11 cellular contexts compared by ENCODE assay signal in the genomic region with DNA sequence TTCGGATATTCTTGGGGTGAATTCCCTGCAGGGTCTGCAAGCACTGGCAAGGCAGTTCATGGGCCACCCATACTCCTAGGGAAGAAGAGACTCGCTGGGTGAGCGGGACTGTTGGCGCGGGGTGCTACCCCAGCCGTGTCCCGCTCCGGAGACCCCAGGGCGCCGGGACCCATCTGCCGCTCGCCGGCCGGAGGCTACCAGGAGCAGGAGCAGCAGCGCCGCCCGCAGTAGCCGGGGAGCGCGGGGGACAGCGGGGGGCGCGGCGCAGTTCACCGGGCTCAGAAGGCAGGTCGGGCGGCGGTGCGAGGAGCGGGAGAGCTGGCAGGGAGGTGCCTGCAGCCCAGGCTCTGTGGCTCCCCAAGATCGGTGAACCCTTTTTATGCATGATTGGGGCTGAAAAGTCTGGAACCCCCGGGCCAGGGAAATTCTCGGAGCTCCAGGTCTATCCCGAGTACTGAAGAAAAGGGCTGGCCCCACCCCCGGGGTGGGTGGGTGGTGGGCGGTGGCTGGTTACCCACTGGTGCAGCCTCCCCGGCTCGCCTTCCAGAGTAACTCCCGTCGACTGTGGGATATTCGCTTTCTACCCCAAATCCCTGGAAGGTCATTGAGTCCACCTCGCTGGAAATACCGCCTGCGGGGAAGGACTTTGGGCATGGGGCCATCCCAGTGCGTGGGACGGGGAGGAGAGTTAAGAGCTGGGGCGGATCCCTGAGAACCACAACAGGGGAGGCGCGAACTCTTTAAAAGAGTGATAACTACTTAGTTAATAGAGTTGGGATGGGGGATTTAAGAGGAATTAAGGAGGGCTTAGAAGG. TPM values are rescaled to one million over a fixed set of nuclear protein-coding genes. Genes with fewer than 3 reads are reported as not detected.
DNase-seq lines count a peak whose midpoint lies in the region; ATAC-seq, FAIRE-seq and TF ChIP-seq lines count a peak whose summit lies in the region.
"Had no signal": no experiment of that assay in that cellular context is flagged by ENCODE, and none has a peak within 500 bp of the region (broad histone marks: within the 10 kb centered on the region; RNA-seq: fewer than 3 reads in every experiment).

No MANE protein-coding gene starts in this region.

- POLR2A ChIA-PET in HEK293 (lab: Yijun Ruan, JAX): no interaction called here

- H3K36me3 Mint-ChIP-seq in chondrocyte (ENCODE audit: low read depth): peaks cover 6% of the 10 kb centered on the region

- no peak for DNase-seq in chondrocyte (ENCODE audit: low spot score)
- peak; percentile 60 for DNase-seq in islet precursor cell
- peak; percentile 14 for DNase-seq in small intestine
- no peak for DNase-seq in middle frontal gyrus (ENCODE audit: extremely low spot score, low spot score)
- no peak for DNase-seq in activated CD8-positive, alpha-beta memory T cell treated with anti-CD3 and anti-CD28 coated beads, Interleukin-2, amount 50 U/mL, for 48 hours
- no peak for DNase-seq in NCI-H2227 (lab: John Stamatoyannopoulos, UW; ENCODE audit: unreplicated experiment)
- DNase-seq: NCI-H2081 treated with DMSO at 0.1 percent for 48 hours had no signal

- no peaks in the 10 kb centered on the region for H3K9me3 ChIP-seq in HEK293 (ENCODE audit: control insufficient read depth, insufficient read depth, low read depth, low read length)
- H3K9me3 ChIP-seq in small intestine (ENCODE audit: control insufficient read depth, low read depth): no peaks in the 10 kb centered on the region

- FAIRE-seq in small intestine (lab: Jason Lieb, UNC): no peak
- FAIRE-seq: colon, TTC549 had no signal

- H3K27ac ChIP-seq in HEK293 (ENCODE audit: extremely low read depth, low read depth, low read length): no peak overlapping the region
- H3K27ac ChIP-seq in small intestine (ENCODE audit: low read depth in 1 of 2, low read length in 1 of 2): no peak overlapping the region

- H3K36me3 ChIP-seq in HEK293 (ENCODE audit: control insufficient read depth in 2 of 2, insufficient read depth in 1 of 2, low read length in 2 of 2) (no peaks in the 10 kb centered on the region), small intestine (ENCODE audit: control insufficient read depth in 2 of 2, insufficient read depth in 2 of 2, low read length in 2 of 2) (no peaks in the 10 kb centered on the region)

- no peak for ATAC-seq in HG02840 (IDR thresholded peaks at IDR 0.05; ENCODE audit: low FRiP score, unreplicated experiment)

- H3K4me3 Mint-ChIP-seq in chondrocyte (ENCODE audit: unreplicated experiment): peak overlapping the region; percentile 63

- H3K4me1 Mint-ChIP-seq in chondrocyte (ENCODE audit: low read depth): peaks cover 18% of the 10 kb centered on the region

- H3K4me1 ChIP-seq in HEK293 (ENCODE audit: control insufficient read depth, insufficient read depth, low read length) (peaks cover 2% of the 10 kb centered on the region; the same call in 1 of the 2 replicates), small intestine (ENCODE audit: control insufficient read depth in 2 of 2, insufficient read depth in 1 of 2, low read depth in 1 of 2, low read length in 1 of 2) (peaks cover 4% of the 10 kb centered on the region in 2 donors)

- 4 to 6% (median 4%) methylated on average over 44 to 49 of the region's 49 CpGs for WGBS in small intestine, 3 donors

- peaks cover 80% of the 10 kb centered on the region for H3K27me3 Mint-ChIP-seq in chondrocyte (ENCODE audit: low read depth)

- peak; percentile 46; the same call in 1 of the 2 replicates for TF ChIP-seq CTCF in HEK293 (tag by site-specific recombination; IDR thresholded peaks at IDR 0.05)
- peak; percentile 17 for TF ChIP-seq CTCF in chondrocyte (IDR thresholded peaks at IDR 0.05)

- H3K27me3 ChIP-seq in small intestine (ENCODE audit: control insufficient read depth in 2 of 2, insufficient read depth in 2 of 2, low read length in 2 of 2): peaks cover 0 to 4% of the 10 kb centered on the region in 2 donors

- CTCF ChIA-PET in HEK293 (lab: Yijun Ruan, JAX): interaction anchor here (1.4 kb wide), 1 partner anchor 190 kb away, joined by 4 read pairs; no protein-coding TSS in a partner anchor

- H3K27ac Mint-ChIP-seq in chondrocyte (ENCODE audit: unreplicated experiment): no peak overlapping the region

- H3K9me3 Mint-ChIP-seq in chondrocyte (ENCODE audit: low read depth): no peaks in the 10 kb centered on the region

- peak overlapping the region; percentile 41 for H3K4me3 ChIP-seq in HEK293 (ENCODE audit: low read depth, low read length)
- peak overlapping the region; percentile 5 to 34 for H3K4me3 ChIP-seq in small intestine (ENCODE audit: low read depth in 1 of 2, low read length in 2 of 2)

TF ChIP-seq in HEK293, 187 proteins besides CTCF, POLR2A, EP300 and RAD21 (continues in another document):
- no peak for TF ChIP-seq ZNF239 (tag by site-specific recombination; IDR thresholded peaks at IDR 0.05)
- no peak for TF ChIP-seq OVOL3 (tag by site-specific recombination; IDR thresholded peaks at IDR 0.05)
- TF ChIP-seq OSR2 (tag by site-specific recombination; IDR thresholded peaks at IDR 0.05): peak; percentile 89
- no peak for TF ChIP-seq ZNF510 (tag by site-specific recombination; IDR thresholded peaks at IDR 0.05; ENCODE audit: insufficient replicate concordance)
- TF ChIP-seq ZNF600 (tag by site-specific recombination; IDR thresholded peaks at IDR 0.05): no peak
- no peak for TF ChIP-seq ZNF624 (tag by site-specific recombination; IDR thresholded peaks at IDR 0.05)
- no peak for TF ChIP-seq ZNF776 (tag by site-specific recombination; IDR thresholded peaks at IDR 0.05; ENCODE audit: borderline replicate concordance)
- no peak for TF ChIP-seq ZNF302 (tag by site-specific recombination; IDR thresholded peaks at IDR 0.05; ENCODE audit: low read depth)
- TF ChIP-seq, protein P1, sequence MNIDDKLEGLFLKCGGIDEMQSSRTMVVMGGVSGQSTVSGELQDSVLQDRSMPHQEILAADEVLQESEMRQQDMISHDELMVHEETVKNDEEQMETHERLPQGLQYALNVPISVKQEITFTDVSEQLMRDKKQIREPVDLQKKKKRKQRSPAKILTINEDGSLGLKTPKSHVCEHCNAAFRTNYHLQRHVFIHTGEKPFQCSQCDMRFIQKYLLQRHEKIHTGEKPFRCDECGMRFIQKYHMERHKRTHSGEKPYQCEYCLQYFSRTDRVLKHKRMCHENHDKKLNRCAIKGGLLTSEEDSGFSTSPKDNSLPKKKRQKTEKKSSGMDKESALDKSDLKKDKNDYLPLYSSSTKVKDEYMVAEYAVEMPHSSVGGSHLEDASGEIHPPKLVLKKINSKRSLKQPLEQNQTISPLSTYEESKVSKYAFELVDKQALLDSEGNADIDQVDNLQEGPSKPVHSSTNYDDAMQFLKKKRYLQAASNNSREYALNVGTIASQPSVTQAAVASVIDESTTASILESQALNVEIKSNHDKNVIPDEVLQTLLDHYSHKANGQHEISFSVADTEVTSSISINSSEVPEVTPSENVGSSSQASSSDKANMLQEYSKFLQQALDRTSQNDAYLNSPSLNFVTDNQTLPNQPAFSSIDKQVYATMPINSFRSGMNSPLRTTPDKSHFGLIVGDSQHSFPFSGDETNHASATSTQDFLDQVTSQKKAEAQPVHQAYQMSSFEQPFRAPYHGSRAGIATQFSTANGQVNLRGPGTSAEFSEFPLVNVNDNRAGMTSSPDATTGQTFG (tag by site-specific recombination; IDR thresholded peaks at IDR 0.05; ENCODE audit: borderline replicate concordance): no peak
- TF ChIP-seq ZNF169 (tag by site-specific recombination; IDR thresholded peaks at IDR 0.05): no peak
- TF ChIP-seq SALL2 (tag by site-specific recombination; IDR thresholded peaks at IDR 0.05; ENCODE audit: borderline replicate concordance): no peak
- TF ChIP-seq, protein P2, sequence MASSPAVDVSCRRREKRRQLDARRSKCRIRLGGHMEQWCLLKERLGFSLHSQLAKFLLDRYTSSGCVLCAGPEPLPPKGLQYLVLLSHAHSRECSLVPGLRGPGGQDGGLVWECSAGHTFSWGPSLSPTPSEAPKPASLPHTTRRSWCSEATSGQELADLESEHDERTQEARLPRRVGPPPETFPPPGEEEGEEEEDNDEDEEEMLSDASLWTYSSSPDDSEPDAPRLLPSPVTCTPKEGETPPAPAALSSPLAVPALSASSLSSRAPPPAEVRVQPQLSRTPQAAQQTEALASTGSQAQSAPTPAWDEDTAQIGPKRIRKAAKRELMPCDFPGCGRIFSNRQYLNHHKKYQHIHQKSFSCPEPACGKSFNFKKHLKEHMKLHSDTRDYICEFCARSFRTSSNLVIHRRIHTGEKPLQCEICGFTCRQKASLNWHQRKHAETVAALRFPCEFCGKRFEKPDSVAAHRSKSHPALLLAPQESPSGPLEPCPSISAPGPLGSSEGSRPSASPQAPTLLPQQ (tag by site-specific recombination; IDR thresholded peaks at IDR 0.05): no peak
- TF ChIP-seq SETDB1 (IDR thresholded peaks at IDR 0.05; ENCODE audit: insufficient read length, low read length): no peak
- TF ChIP-seq, protein P3, sequence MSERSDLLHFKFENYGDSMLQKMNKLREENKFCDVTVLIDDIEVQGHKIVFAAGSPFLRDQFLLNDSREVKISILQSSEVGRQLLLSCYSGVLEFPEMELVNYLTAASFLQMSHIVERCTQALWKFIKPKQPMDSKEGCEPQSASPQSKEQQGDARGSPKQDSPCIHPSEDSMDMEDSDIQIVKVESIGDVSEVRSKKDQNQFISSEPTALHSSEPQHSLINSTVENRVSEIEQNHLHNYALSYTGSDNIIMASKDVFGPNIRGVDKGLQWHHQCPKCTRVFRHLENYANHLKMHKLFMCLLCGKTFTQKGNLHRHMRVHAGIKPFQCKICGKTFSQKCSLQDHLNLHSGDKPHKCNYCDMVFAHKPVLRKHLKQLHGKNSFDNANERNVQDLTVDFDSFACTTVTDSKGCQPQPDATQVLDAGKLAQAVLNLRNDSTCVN (tag by site-specific recombination; optimal IDR thresholded peaks at IDR 0.05): peak; percentile 39
- TF ChIP-seq ZNF19 (tag by site-specific recombination; IDR thresholded peaks at IDR 0.05; ENCODE audit: low read depth): no peak
- TF ChIP-seq ZNF571 (tag by site-specific recombination; IDR thresholded peaks at IDR 0.05): no peak
- no peak for TF ChIP-seq ZNF529 (tag by site-specific recombination; IDR thresholded peaks at IDR 0.05; ENCODE audit: insufficient replicate concordance)
- peak; percentile 46 for TF ChIP-seq EGR2 (tag by site-specific recombination; IDR thresholded peaks at IDR 0.05; ENCODE audit: low read depth)
- TF ChIP-seq ZNF311 (tag by site-specific recombination; IDR thresholded peaks at IDR 0.05; ENCODE audit: borderline replicate concordance): no peak
- no peak for TF ChIP-seq ZNF404 (tag by site-specific recombination; IDR thresholded peaks at IDR 0.05)
- no peak for TF ChIP-seq TRIM28 (IDR thresholded peaks at IDR 0.05; ENCODE audit: borderline replicate concordance, low read length)
- no peak for TF ChIP-seq ZNF792 (tag by site-specific recombination; IDR thresholded peaks at IDR 0.05)

RNA-seq across cellular contexts. Expression of a gene that starts 37.6 kb away (rescaled TPM):
- 1.5 to 2.5 TPM (median 1.9 TPM) in 3 replicates for total RNA-seq in chondrocyte
- under 1 TPM in 1 of 3 donors, not detected in 2; 0.73 TPM for polyA plus RNA-seq in small intestine

RNA-seq across cellular contexts. Expression of a gene that starts 43.7 kb away (rescaled TPM):
- not detected in 3 replicates for total RNA-seq in chondrocyte
- not detected for polyA plus RNA-seq in small intestine

RNA-seq across cellular contexts. Expression of a gene that starts 54.2 kb away (rescaled TPM):
- total RNA-seq in chondrocyte: 0.22 TPM in 1 of 3 replicates, not detected in the others
- 1 to 10 TPM in 1 of 3 donors, not detected in 2; 1.8 TPM for polyA plus RNA-seq in small intestine

Comparison
In these comparisons a context has a peak if more than half of its experiments do, and no peak if none do; other contexts are left out.
1. DNase-seq: peak in islet precursor cell (single experiment) and small intestine (single experiment); none in chondrocyte (single experiment), middle frontal gyrus (single experiment), activated CD8-positive, alpha-beta memory T cell treated with anti-CD3 and anti-CD28 coated beads, Interleukin-2, amount 50 U/mL, for 48 hours (single experiment) and NCI-H2227 (single experiment).